ENCODE assay signal across 21 cellular contexts in genomic region chr19:5186293-5187050, GRCh38.
DNase-seq lines count a peak whose midpoint lies in the region; FAIRE-seq and TF ChIP-seq lines count a peak whose summit lies in the region.
"Had no signal": no experiment of that assay in that cellular context is flagged by ENCODE, and none has a peak within 500 bp of the region (broad histone marks: within the 10 kb centered on the region; RNA-seq: fewer than 3 reads in every experiment).

No MANE protein-coding gene starts in this region.

- FAIRE-seq in GM19239 (lab: Jason Lieb, UNC): no peak
- FAIRE-seq: A204.1, endothelial cell of umbilical vein had no signal

- DNase-seq in MCF 10A (ENCODE audit: unreplicated experiment) (peak; percentile 31), breast epithelium (ENCODE audit: low spot score in 2 of 2) (no peak), adipocyte (ENCODE audit: low read depth) (peak; percentile 91), fibroblast of pulmonary artery (ENCODE audit: low read depth) (peak; percentile 21), superior temporal gyrus (ENCODE audit: extremely low spot score) (peak; percentile 16), GM13976 (ENCODE audit: low spot score) (no peak), GM19239 (ENCODE audit: insufficient read length, low spot score) (no peak), BE2C (no peak)
- DNase-seq: activated CD4-positive, CD25-positive, alpha-beta regulatory T cell treated with anti-CD3 and anti-CD28 coated beads, Interleukin-2, amount 50 U/mL, for 72 hours; activated CD8-positive, alpha-beta memory T cell treated with anti-CD3 and anti-CD28 coated beads, Interleukin-2, amount 50 U/mL, for 48 hours; activated naive CD4-positive, alpha-beta T cell treated with anti-CD3 and anti-CD28 coated beads, Interleukin-2, amount 50 U/mL, for 16 hours; Calu3; H7; naive thymus-derived CD4-positive, alpha-beta T cell; NCI-H2029; RPMI8226; T-helper 17 cell; upper lobe of left lung had no signal

- no peaks in the 10 kb centered on the region for H3K36me3 ChIP-seq in breast epithelium
- H3K36me3 ChIP-seq in adipocyte (ENCODE audit: control insufficient read depth, insufficient read depth, low read length, severe bottlenecking): no peaks in the 10 kb centered on the region
- no peaks in the 10 kb centered on the region for H3K36me3 ChIP-seq in BE2C
- H3K36me3 ChIP-seq: upper lobe of left lung had no signal

- H3K9me3 Mint-ChIP-seq in MCF 10A (ENCODE audit: unreplicated experiment): no peaks in the 10 kb centered on the region

- no peak for TF ChIP-seq POLR2A in breast epithelium (IDR thresholded peaks at IDR 0.05)

- POLR2A ChIA-PET in MCF 10A (lab: Yijun Ruan, JAX): no interaction called here

- H3K4me3 ChIP-seq in breast epithelium (no peak overlapping the region), adipocyte (ENCODE audit: low read length) (no peak overlapping the region), fibroblast of pulmonary artery (replicated peaks; ENCODE audit: low read depth, low read length) (no peak overlapping the region), BE2C (ENCODE audit: low read depth, low read length) (no peak overlapping the region)
- H3K4me3 ChIP-seq: upper lobe of left lung had no signal

- H3K9me3 ChIP-seq in breast epithelium: peaks cover 0 to 4% of the 10 kb centered on the region in 2 donors
- no peaks in the 10 kb centered on the region for H3K9me3 ChIP-seq in adipocyte (ENCODE audit: control insufficient read depth, low read length)
- H3K9me3 ChIP-seq in BE2C: no peaks in the 10 kb centered on the region; the same call in 1 of the 2 replicates
- H3K9me3 ChIP-seq: upper lobe of left lung had no signal

- H3K9ac ChIP-seq in adipocyte (ENCODE audit: low read length): no peak overlapping the region
- H3K9ac ChIP-seq: KMS-11 had no signal

- H3K27me3 Mint-ChIP-seq in MCF 10A (ENCODE audit: insufficient read depth, unreplicated experiment): no peaks in the 10 kb centered on the region

- no peaks in the 10 kb centered on the region for H3K4me1 ChIP-seq in breast epithelium
- peaks cover 4% of the 10 kb centered on the region for H3K4me1 ChIP-seq in adipocyte (ENCODE audit: control insufficient read depth, insufficient read depth, low read length)
- H3K4me1 ChIP-seq in BE2C: no peaks in the 10 kb centered on the region
- H3K4me1 ChIP-seq: upper lobe of left lung had no signal

- no peak overlapping the region for H3K27ac ChIP-seq in breast epithelium
- H3K27ac ChIP-seq: KMS-11, upper lobe of left lung had no signal

- intact Hi-C loops in MCF 10A (cut with micrococcal nuclease) (no loop called here), breast epithelium (cut with DNase I; ENCODE audit: low total_unique reads) (no loop called here)

- no peaks in the 10 kb centered on the region for H3K36me3 Mint-ChIP-seq in MCF 10A (ENCODE audit: insufficient read depth, unreplicated experiment)
- H3K36me3 Mint-ChIP-seq: naive thymus-derived CD4-positive, alpha-beta T cell had no signal

- no peaks in the 10 kb centered on the region for H3K4me1 Mint-ChIP-seq in MCF 10A (ENCODE audit: insufficient read depth, unreplicated experiment)

- H3K27me3 ChIP-seq in breast epithelium (no peaks in the 10 kb centered on the region), adipocyte (replicated peaks; ENCODE audit: control insufficient read depth, insufficient read depth, low read length) (peaks cover 3% of the 10 kb centered on the region), BE2C (peaks cover 13% of the 10 kb centered on the region; the same call in 1 of the 2 replicates)
- H3K27me3 ChIP-seq: upper lobe of left lung had no signal

- BruUV-seq in MCF 10A (replicated peaks; lab: Mats Ljungman, UMichigan): no TSS peak

- H3K27ac Mint-ChIP-seq in MCF 10A (ENCODE audit: low read depth, unreplicated experiment): no peak overlapping the region
- H3K27ac Mint-ChIP-seq: naive thymus-derived CD4-positive, alpha-beta T cell; T-helper 17 cell had no signal

- in situ Hi-C loops in GM13976 (cut with MboI; ENCODE audit: low sequenced_read_pairs, unreplicated experiment): no loop called here

- no peak overlapping the region for H3K4me3 Mint-ChIP-seq in MCF 10A (ENCODE audit: unreplicated experiment)
- H3K4me3 Mint-ChIP-seq: naive thymus-derived CD4-positive, alpha-beta T cell; T-helper 17 cell had no signal

- CTCF ChIA-PET in MCF 10A (lab: Yijun Ruan, JAX): no interaction called here

- TF ChIP-seq CTCF in MCF 10A (IDR thresholded peaks at IDR 0.05; ENCODE audit: unreplicated experiment) (no peak), breast epithelium (IDR thresholded peaks at IDR 0.05) (no peak), fibroblast of pulmonary artery (IDR thresholded peaks at IDR 0.05; ENCODE audit: low read length, missing control alignments) (no peak), GM13976 (IDR thresholded peaks at IDR 0.05; ENCODE audit: borderline replicate concordance, control extremely low read depth, extremely low read depth, insufficient read depth, missing control alignments) (no peak), BE2C (IDR thresholded peaks at IDR 0.05; ENCODE audit: low read depth, low read length) (no peak)

Comparison
In these comparisons a context has a peak if more than half of its experiments do, and no peak if none do; other contexts are left out.
1. DNase-seq: peak in MCF 10A (single experiment), adipocyte (single experiment), fibroblast of pulmonary artery (single experiment) and superior temporal gyrus (single experiment); none in breast epithelium (0 of 2), GM13976 (single experiment), GM19239 (single experiment) and BE2C (single experiment).